In the genomic region with DNA sequence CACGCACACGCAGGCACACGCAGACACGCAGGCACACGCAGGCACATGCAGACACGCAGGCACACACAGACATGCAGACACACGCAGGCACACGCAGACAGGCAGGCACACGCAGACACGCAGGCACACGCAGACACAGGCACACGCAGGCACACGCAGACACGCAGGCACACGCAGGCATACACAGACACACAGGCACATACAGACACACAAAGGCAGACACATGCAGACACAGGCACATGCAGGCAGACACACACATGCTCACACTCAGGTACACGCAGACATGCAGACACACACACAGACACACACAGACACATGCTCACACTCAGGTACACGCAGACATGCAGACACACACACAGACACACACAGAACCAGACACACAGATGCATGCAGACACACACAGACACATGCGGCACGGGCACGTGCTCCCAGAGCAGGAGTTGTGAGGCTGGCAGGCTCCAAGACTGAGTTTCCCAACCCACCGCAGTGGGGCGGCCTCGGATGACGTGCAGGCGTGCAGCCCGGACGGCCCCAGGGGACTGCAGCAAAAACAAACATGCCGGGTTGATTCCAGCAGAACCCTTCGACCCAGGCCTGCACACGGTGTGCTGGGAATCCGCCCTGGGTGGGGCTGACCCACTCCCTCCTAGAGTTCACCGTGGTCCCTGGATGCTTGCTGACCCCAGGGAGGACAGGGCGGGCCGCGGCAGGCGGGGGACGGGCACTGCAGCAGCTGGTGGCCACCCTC, we compare ENCODE assay signal across 1 cellular context.
TF ChIP-seq lines count a peak whose summit lies in the region.

No MANE protein-coding gene starts in this region.

TF ChIP-seq in HepG2, 621 proteins besides CTCF, POLR2A, EP300 and RAD21 (continued from another document and continues in another):
- TF ChIP-seq PAX8 (CRISPR knock-in tag; IDR thresholded peaks at IDR 0.05; ENCODE audit: borderline replicate concordance), result no peak
- no peak for TF ChIP-seq CHCHD3 (CRISPR knock-in tag; IDR thresholded peaks at IDR 0.05)
- TF ChIP-seq ZNF17 (CRISPR knock-in tag; IDR thresholded peaks at IDR 0.05), result no peak
- TF ChIP-seq NFKB2 (CRISPR knock-in tag; IDR thresholded peaks at IDR 0.05; ENCODE audit: borderline replicate concordance), result no peak
- no peak for TF ChIP-seq RFXANK (CRISPR knock-in tag; IDR thresholded peaks at IDR 0.05)
- TF ChIP-seq, protein P1, sequence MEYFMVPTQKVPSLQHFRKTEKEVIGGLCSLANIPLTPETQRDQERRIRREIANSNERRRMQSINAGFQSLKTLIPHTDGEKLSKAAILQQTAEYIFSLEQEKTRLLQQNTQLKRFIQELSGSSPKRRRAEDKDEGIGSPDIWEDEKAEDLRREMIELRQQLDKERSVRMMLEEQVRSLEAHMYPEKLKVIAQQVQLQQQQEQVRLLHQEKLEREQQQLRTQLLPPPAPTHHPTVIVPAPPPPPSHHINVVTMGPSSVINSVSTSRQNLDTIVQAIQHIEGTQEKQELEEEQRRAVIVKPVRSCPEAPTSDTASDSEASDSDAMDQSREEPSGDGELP (IDR thresholded peaks at IDR 0.05; ENCODE audit: borderline replicate concordance, low read depth), result peak; percentile 56; the same call in 1 of the 2 replicates
- TF ChIP-seq, protein P2, sequence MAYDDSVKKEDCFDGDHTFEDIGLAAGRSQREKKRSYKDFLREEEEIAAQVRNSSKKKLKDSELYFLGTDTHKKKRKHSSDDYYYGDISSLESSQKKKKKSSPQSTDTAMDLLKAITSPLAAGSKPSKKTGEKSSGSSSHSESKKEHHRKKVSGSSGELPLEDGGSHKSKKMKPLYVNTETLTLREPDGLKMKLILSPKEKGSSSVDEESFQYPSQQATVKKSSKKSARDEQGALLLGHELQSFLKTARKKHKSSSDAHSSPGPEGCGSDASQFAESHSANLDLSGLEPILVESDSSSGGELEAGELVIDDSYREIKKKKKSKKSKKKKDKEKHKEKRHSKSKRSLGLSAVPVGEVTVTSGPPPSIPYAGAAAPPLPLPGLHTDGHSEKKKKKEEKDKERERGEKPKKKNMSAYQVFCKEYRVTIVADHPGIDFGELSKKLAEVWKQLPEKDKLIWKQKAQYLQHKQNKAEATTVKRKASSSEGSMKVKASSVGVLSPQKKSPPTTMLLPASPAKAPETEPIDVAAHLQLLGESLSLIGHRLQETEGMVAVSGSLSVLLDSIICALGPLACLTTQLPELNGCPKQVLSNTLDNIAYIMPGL (CRISPR knock-in tag; IDR thresholded peaks at IDR 0.05; ENCODE audit: borderline replicate concordance in 1 of 2, low read depth in 1 of 2), result peak; percentile 34 to 51; a peak in 1 of 4 replicates
- TF ChIP-seq RCOR2 (CRISPR knock-in tag; IDR thresholded peaks at IDR 0.05), result no peak
- TF ChIP-seq, protein P3, sequence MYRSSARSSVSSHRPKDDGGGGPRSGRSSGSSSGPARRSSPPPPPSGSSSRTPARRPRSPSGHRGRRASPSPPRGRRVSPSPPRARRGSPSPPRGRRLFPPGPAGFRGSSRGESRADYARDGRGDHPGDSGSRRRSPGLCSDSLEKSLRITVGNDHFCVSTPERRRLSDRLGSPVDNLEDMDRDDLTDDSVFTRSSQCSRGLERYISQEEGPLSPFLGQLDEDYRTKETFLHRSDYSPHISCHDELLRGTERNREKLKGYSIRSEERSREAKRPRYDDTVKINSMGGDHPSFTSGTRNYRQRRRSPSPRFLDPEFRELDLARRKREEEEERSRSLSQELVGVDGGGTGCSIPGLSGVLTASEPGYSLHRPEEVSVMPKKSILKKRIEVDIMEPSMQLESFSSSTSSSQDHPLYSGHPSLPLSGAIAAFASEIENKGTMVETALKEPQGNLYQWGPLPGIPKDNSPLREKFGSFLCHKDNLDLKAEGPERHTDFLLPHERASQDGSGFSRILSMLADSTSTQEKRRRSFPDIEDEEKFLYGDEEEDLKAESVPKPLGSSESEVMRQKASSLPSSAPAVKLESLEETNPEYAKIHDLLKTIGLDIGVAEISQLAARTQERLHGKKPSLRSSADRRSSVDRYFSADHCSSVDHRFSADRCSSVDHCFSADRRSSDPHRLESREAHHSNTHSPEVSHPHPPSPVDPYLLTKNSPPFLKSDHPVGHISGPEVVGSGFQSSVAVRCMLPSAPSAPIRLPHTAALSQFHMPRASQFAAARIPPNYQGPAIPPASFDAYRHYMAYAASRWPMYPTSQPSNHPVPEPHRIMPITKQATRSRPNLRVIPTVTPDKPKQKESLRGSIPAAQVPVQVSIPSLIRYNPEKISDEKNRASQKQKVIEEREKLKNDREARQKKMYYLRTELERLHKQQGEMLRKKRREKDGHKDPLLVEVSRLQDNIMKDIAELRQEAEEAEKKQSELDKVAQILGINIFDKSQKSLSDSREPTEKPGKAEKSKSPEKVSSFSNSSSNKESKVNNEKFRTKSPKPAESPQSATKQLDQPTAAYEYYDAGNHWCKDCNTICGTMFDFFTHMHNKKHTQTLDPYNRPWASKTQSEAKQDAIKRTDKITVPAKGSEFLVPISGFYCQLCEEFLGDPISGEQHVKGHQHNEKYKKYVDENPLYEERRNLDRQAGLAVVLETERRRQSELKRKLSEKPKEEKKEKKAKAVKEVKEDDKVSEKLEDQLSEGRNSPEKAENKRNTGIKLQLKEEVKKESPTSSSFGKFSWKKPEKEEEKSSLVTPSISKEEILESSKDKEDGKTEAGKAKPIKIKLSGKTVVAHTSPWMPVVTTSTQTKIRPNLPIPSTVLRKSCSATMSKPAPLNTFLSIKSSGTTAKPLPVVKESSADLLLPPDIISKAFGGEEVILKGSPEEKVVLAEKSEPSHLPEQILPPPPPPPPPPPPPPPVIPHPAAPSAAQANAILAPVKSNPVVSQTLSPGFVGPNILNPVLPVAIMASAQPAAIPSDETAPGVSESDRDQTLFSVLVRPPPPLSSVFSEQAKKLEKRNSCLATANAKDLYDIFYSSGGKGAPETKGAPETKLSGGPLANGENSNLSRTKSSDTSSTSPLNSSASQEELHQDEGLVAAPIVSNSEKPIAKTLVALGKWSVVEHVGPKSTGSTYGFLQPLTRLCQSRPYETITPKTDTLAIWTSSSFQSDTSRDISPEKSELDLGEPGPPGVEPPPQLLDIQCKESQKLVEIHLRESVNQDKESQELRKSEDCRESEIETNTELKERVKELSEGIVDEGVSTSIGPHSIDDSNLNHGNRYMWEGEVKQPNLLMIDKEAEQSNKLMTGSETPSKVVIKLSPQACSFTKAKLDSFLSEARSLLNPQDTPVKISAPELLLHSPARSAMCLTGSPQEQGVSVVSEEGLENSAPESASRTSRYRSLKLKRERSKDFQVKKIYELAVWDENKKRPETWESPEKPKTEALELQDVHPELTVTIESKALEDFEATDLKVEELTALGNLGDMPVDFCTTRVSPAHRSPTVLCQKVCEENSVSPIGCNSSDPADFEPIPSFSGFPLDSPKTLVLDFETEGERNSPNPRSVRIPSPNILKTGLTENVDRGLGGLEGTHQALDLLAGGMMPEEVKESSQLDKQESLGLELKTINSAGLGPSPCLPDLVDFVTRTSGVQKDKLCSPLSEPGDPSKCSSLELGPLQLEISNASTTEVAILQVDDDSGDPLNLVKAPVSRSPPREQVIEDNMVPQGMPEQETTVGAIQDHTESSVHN (CRISPR knock-in tag; IDR thresholded peaks at IDR 0.05), result peak; percentile 94; the same call in 1 of the 2 replicates
- TF ChIP-seq, protein P4, sequence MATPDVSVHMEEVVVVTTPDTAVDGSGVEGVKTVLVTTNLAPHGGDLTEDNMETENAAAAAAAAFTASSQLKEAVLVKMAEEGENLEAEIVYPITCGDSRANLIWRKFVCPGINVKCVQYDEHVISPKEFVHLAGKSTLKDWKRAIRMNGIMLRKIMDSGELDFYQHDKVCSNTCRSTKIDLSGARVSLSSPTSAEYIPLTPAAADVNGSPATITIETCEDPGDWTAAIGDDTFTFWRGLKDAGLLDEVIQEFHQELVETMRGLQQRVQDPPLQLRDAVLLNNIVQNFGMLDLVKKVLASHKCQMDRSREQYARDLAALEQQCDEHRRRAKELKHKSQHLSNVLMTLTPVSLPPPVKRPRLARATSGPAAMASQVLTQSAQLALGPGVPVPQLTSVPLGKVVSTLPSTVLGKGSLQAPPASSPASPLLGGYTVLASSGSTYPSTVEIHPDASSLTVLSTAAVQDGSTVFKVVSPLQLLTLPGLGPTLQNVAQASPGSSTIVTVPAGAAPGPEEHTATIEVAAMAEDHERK (CRISPR knock-in tag; IDR thresholded peaks at IDR 0.05; ENCODE audit: low read depth), result no peak
- no peak for TF ChIP-seq MBNL3 (CRISPR knock-in tag; conservative IDR thresholded peaks at IDR 0.05)
- TF ChIP-seq SOX6 (IDR thresholded peaks at IDR 0.05), result no peak; the same call in 1 of the 2 replicates
- TF ChIP-seq SOX6 (CRISPR knock-in tag; IDR thresholded peaks at IDR 0.05), result no peak
- TF ChIP-seq, protein P5, sequence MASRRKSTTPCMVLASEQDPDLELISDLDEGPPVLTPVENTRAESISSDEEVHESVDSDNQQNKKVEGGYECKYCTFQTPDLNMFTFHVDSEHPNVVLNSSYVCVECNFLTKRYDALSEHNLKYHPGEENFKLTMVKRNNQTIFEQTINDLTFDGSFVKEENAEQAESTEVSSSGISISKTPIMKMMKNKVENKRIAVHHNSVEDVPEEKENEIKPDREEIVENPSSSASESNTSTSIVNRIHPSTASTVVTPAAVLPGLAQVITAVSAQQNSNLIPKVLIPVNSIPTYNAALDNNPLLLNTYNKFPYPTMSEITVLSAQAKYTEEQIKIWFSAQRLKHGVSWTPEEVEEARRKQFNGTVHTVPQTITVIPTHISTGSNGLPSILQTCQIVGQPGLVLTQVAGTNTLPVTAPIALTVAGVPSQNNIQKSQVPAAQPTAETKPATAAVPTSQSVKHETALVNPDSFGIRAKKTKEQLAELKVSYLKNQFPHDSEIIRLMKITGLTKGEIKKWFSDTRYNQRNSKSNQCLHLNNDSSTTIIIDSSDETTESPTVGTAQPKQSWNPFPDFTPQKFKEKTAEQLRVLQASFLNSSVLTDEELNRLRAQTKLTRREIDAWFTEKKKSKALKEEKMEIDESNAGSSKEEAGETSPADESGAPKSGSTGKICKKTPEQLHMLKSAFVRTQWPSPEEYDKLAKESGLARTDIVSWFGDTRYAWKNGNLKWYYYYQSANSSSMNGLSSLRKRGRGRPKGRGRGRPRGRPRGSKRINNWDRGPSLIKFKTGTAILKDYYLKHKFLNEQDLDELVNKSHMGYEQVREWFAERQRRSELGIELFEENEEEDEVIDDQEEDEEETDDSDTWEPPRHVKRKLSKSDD (CRISPR knock-in tag; IDR thresholded peaks at IDR 0.05; ENCODE audit: low read depth), result peak; percentile 75
- peak; percentile 25; the same call in 1 of the 2 replicates for TF ChIP-seq KMT2A (CRISPR knock-in tag; IDR thresholded peaks at IDR 0.05)
- TF ChIP-seq EEA1 (CRISPR knock-in tag; IDR thresholded peaks at IDR 0.05; ENCODE audit: borderline replicate concordance), result peak; percentile 84; the same call in 1 of the 2 replicates
- no peak for TF ChIP-seq ZNF737 (CRISPR knock-in tag; IDR thresholded peaks at IDR 0.05; ENCODE audit: borderline replicate concordance)
- TF ChIP-seq JUND (CRISPR knock-in tag; IDR thresholded peaks at IDR 0.05), result peak; percentile 74; the same call in 1 of the 2 replicates
- TF ChIP-seq ZNF121 (CRISPR knock-in tag; IDR thresholded peaks at IDR 0.05), result no peak
- TF ChIP-seq, protein P6, sequence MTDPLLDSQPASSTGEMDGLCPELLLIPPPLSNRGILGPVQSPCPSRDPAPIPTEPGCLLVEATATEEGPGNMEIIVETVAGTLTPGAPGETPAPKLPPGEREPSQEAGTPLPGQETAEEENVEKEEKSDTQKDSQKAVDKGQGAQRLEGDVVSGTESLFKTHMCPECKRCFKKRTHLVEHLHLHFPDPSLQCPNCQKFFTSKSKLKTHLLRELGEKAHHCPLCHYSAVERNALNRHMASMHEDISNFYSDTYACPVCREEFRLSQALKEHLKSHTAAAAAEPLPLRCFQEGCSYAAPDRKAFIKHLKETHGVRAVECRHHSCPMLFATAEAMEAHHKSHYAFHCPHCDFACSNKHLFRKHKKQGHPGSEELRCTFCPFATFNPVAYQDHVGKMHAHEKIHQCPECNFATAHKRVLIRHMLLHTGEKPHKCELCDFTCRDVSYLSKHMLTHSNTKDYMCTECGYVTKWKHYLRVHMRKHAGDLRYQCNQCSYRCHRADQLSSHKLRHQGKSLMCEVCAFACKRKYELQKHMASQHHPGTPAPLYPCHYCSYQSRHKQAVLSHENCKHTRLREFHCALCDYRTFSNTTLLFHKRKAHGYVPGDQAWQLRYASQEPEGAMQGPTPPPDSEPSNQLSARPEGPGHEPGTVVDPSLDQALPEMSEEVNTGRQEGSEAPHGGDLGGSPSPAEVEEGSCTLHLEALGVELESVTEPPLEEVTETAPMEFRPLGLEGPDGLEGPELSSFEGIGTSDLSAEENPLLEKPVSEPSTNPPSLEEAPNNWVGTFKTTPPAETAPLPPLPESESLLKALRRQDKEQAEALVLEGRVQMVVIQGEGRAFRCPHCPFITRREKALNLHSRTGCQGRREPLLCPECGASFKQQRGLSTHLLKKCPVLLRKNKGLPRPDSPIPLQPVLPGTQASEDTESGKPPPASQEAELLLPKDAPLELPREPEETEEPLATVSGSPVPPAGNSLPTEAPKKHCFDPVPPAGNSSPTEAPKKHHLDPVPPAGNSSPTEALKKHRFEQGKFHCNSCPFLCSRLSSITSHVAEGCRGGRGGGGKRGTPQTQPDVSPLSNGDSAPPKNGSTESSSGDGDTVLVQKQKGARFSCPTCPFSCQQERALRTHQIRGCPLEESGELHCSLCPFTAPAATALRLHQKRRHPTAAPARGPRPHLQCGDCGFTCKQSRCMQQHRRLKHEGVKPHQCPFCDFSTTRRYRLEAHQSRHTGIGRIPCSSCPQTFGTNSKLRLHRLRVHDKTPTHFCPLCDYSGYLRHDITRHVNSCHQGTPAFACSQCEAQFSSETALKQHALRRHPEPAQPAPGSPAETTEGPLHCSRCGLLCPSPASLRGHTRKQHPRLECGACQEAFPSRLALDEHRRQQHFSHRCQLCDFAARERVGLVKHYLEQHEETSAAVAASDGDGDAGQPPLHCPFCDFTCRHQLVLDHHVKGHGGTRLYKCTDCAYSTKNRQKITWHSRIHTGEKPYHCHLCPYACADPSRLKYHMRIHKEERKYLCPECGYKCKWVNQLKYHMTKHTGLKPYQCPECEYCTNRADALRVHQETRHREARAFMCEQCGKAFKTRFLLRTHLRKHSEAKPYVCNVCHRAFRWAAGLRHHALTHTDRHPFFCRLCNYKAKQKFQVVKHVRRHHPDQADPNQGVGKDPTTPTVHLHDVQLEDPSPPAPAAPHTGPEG (CRISPR knock-in tag; IDR thresholded peaks at IDR 0.05), result no peak
- no peak for TF ChIP-seq FLYWCH1 (CRISPR knock-in tag; IDR thresholded peaks at IDR 0.05)
- TF ChIP-seq NR2C2 (CRISPR knock-in tag; IDR thresholded peaks at IDR 0.05; ENCODE audit: borderline replicate concordance), result peak; percentile 59; the same call in 1 of the 2 replicates
- TF ChIP-seq ZNF501 (CRISPR knock-in tag; IDR thresholded peaks at IDR 0.05), result no peak
- TF ChIP-seq JDP2 (CRISPR knock-in tag; IDR thresholded peaks at IDR 0.05; ENCODE audit: borderline replicate concordance), result no peak; the same call in 1 of the 2 replicates
- no peak for TF ChIP-seq ZBTB1 (CRISPR knock-in tag; IDR thresholded peaks at IDR 0.05; ENCODE audit: borderline replicate concordance)
- TF ChIP-seq SMC3 (IDR thresholded peaks at IDR 0.05; ENCODE audit: low read length), result no peak; the same call in 1 of the 2 replicates
- no peak for TF ChIP-seq REPIN1 (CRISPR knock-in tag; IDR thresholded peaks at IDR 0.05; ENCODE audit: borderline replicate concordance, low read depth)
- TF ChIP-seq, protein P7, sequence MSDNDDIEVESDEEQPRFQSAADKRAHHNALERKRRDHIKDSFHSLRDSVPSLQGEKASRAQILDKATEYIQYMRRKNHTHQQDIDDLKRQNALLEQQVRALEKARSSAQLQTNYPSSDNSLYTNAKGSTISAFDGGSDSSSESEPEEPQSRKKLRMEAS (IDR thresholded peaks at IDR 0.05), result peak; percentile 97
- TF ChIP-seq, protein P8, sequence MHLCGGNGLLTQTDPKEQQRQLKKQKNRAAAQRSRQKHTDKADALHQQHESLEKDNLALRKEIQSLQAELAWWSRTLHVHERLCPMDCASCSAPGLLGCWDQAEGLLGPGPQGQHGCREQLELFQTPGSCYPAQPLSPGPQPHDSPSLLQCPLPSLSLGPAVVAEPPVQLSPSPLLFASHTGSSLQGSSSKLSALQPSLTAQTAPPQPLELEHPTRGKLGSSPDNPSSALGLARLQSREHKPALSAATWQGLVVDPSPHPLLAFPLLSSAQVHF (CRISPR knock-in tag; IDR thresholded peaks at IDR 0.05), result no peak
